Comparison of ENCODE assay signal across 8 cellular contexts in the genomic region with DNA sequence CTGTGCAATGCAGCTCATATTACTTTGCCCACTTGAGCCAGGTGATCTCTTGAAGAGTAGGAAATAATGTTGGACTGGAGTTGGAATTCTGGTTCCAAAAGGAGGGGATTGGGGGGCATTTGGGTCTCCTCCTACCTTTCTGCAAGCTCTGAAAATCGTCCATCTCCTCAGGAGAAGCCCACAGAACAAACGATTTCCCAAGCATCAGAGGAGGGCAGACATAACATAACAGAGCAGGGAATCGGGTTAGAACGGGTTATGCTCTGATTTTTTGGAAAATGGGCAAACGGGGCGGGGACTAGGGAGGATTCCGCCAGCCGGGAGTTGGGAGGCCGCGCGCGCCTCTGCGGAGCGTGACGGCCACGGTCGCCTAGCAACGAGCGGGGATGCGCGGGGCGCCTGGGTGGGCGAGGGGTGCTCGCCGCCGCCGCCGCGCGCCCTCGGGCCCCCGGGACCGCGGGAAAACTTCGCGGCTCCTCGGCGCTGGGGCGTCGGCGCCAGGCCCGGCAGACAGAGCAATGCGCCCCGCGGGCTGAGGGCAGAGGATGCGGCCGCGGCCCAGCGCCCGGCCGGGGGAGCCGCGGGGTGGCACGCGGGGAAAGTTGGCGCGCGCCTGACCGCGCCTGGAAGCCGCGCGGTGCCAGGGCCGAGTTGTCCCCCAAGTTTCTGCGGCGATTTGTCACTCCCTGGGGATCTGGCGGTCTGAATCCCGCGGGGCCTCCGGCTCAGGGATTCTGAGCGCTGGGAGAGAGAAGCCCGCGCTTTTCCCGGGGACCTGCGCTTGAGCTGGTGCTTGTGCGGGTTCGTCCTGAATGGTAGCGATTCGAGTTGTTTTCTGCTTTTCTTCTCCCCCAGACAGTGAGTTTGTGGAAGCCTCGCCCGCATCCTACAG. TPM values are rescaled to one million over a fixed set of nuclear protein-coding genes. Genes with fewer than 3 reads are reported as not detected.
DNase-seq lines count a peak whose midpoint lies in the region; ATAC-seq, FAIRE-seq and TF ChIP-seq lines count a peak whose summit lies in the region.

No MANE protein-coding gene starts in this region.

- no peak overlapping the region for H2AK5ac ChIP-seq in neuronal stem cell (ENCODE audit: low read depth, low read length)

- peaks cover 0 to 2% of the 10 kb centered on the region in 2 donors for H3K36me3 ChIP-seq in neuronal stem cell (replicated peaks in 1 of 2; ENCODE audit: control insufficient read depth in 2 of 2, insufficient read depth in 2 of 2, low read length in 2 of 2)

- no peaks in the 10 kb centered on the region for H3K79me1 ChIP-seq in neuronal stem cell (ENCODE audit: low read depth, low read length)

- no peak for FAIRE-seq in frontal cortex (lab: Jason Lieb, UNC)

- H3K9ac ChIP-seq in neuronal stem cell (ENCODE audit: low read depth, low read length, poor library complexity): peak overlapping the region; percentile 93

- H3K27me3 Mint-ChIP-seq in WTC11 (ENCODE audit: low read depth): peaks cover 23% of the 10 kb centered on the region

- POLR2A ChIA-PET in WTC11 (lab: Charles Lee): interaction anchor here (0.5 to 1.2 kb wide), 3 partner anchors 13 to 111 kb away, joined by 3 to 4 read pairs (median 4); no protein-coding TSS in a partner anchor

- peaks cover 5 to 24% of the 10 kb centered on the region in 2 donors for H3K4me1 ChIP-seq in neuronal stem cell (ENCODE audit: control insufficient read depth in 2 of 2, insufficient read depth in 1 of 2, low read depth in 1 of 2, low read length in 2 of 2)

- H3K9me3 ChIP-seq in neuronal stem cell (replicated peaks in 1 of 2; ENCODE audit: control insufficient read depth in 2 of 2, insufficient read depth in 1 of 2, low read depth in 1 of 2, low read length in 2 of 2): no peaks in the 10 kb centered on the region

- H2BK12ac ChIP-seq in neuronal stem cell (ENCODE audit: low read length): no peak overlapping the region

- H3K4me2 ChIP-seq in neuronal stem cell (ENCODE audit: insufficient read depth, low read length, poor library complexity, severe bottlenecking): peak overlapping the region; percentile 98

- H4K8ac ChIP-seq in neuronal stem cell (ENCODE audit: low read depth, low read length): no peak overlapping the region

- peak overlapping the region; percentile 89 for H2AFZ ChIP-seq in neuronal stem cell (ENCODE audit: low read length)

- H3K23ac ChIP-seq in neuronal stem cell (ENCODE audit: low read depth, low read length, poor library complexity): no peak overlapping the region

- peak; percentile 41 for ATAC-seq in HG03354 (IDR thresholded peaks at IDR 0.05; ENCODE audit: poor library complexity, severe bottlenecking, unreplicated experiment)
- ATAC-seq in WTC11: peak; percentile 26

- H2BK15ac ChIP-seq in neuronal stem cell (ENCODE audit: low read length): no peak overlapping the region

- H3K4me3 Mint-ChIP-seq in WTC11: peak overlapping the region; percentile 83

- peak overlapping the region; percentile 83 for H3K18ac ChIP-seq in neuronal stem cell (ENCODE audit: low read length)

- no peaks in the 10 kb centered on the region for H3K36me3 Mint-ChIP-seq in WTC11

- H3K14ac ChIP-seq in neuronal stem cell (ENCODE audit: low read length): no peak overlapping the region

- peaks cover 0 to 2% (median 0%) of the 10 kb centered on the region in 3 experiments for H3K27me3 ChIP-seq in neuronal stem cell (ENCODE audit: control insufficient read depth in 3 of 3, insufficient read depth in 3 of 3, low read depth in 1 of 3, low read length in 3 of 3)

- DNase-seq in DMS53 treated with DMSO at 0.1 percent for 48 hours (lab: John Stamatoyannopoulos, UW; ENCODE audit: unreplicated experiment) (peak; percentile 21), WTC11 (ENCODE audit: low spot score) (peak; percentile 69), frontal cortex (ENCODE audit: low spot score in 2 of 2) (peak; percentile 57 to 73), neuronal stem cell (ENCODE audit: low spot score) (peak; percentile 54), OCI-M2 (lab: John Stamatoyannopoulos, UW; ENCODE audit: unreplicated experiment) (no peak), NCI-H1694 treated with DMSO at 0.1 percent for 48 hours (lab: John Stamatoyannopoulos, UW) (no peak), GM10266 (ENCODE audit: extremely low spot score) (no peak)

- no CpG with 5 or more reads among the region's 81 CpGs for WGBS in neuronal stem cell (ENCODE audit: extremely low coverage in 2 of 2, insufficient read length in 2 of 2, insufficient replicate concordance in 1 of 2), 2 donors

- no peak overlapping the region for H4K91ac ChIP-seq in neuronal stem cell (ENCODE audit: low read depth, low read length, poor library complexity)

- no peaks in the 10 kb centered on the region for H3K9me3 Mint-ChIP-seq in WTC11

- H3K27ac ChIP-seq in neuronal stem cell (replicated peaks; ENCODE audit: low read length): no peak overlapping the region

- CTCF ChIA-PET in WTC11 (lab: Charles Lee): interaction anchor here (0.8 to 4.3 kb wide), 28 partner anchors 8 to 845 kb away, joined by 3 to 30 read pairs (median 5); a partner anchor contains a TSS

- H3K27ac Mint-ChIP-seq in WTC11: no peak overlapping the region

- TF ChIP-seq CTCF in WTC11 (IDR thresholded peaks at IDR 0.05) (no peak), GM10266 (IDR thresholded peaks at IDR 0.05; ENCODE audit: control insufficient read depth, insufficient read depth, low read depth, missing control alignments) (no peak)

- peak overlapping the region; percentile 66 to 89 for H3K4me3 ChIP-seq in neuronal stem cell (ENCODE audit: low read length in 2 of 2)

- H2BK5ac ChIP-seq in neuronal stem cell (ENCODE audit: low read length): no peak overlapping the region

- no peak overlapping the region for H3K4ac ChIP-seq in neuronal stem cell (ENCODE audit: low read length)

- H2BK120ac ChIP-seq in neuronal stem cell (ENCODE audit: low read depth, low read length): no peak overlapping the region

- H3K4me1 Mint-ChIP-seq in WTC11: peaks cover 35% of the 10 kb centered on the region

TF ChIP-seq in WTC11, 78 proteins besides CTCF, POLR2A, EP300 and RAD21:
- TF ChIP-seq RELA (CRISPR knock-in tag; IDR thresholded peaks at IDR 0.05; ENCODE audit: borderline replicate concordance) (0 out of 2 replicates have a peak, but pooled peaks have one; percentile 21), TEAD1 (CRISPR knock-in tag; IDR thresholded peaks at IDR 0.05) (no peak)

RNA-seq across cellular contexts. Expression of a gene that starts 27.8 kb away (rescaled TPM):
- 23.4 to 39.8 TPM (median 26.4 TPM) in 3 replicates for total RNA-seq in WTC11 (2021)
- total RNA-seq in frontal cortex: 35.5 TPM
- 12.4 TPM for polyA plus RNA-seq in neuronal stem cell (2013, experiment 1 of 2)
- polyA plus RNA-seq in neuronal stem cell (2013, experiment 2 of 2): 12.2 TPM

Comparison
In these comparisons a context has a peak if more than half of its experiments do, and no peak if none do; other contexts are left out.
1. DNase-seq: peak in DMS53 treated with DMSO at 0.1 percent for 48 hours (single experiment), WTC11 (single experiment), frontal cortex (2 of 2) and neuronal stem cell (single experiment); none in OCI-M2 (single experiment), NCI-H1694 treated with DMSO at 0.1 percent for 48 hours (single experiment) and GM10266 (single experiment).